8 cellular contexts compared by ENCODE assay signal in genomic region chr3:129315386-129315991, GRCh38. TPM values are rescaled to one million over a fixed set of nuclear protein-coding genes. Genes with fewer than 3 reads are reported as not detected.
A peak's percentile ranks its signal among the peaks of the same experiment; 100 is the strongest.
DNase-seq lines count a peak whose midpoint lies in the region; ATAC-seq and TF ChIP-seq lines count a peak whose summit lies in the region.

No MANE protein-coding gene starts in this region.

- H3K4me1 Mint-ChIP-seq in activated T-helper 2 cell treated with anti-CD3 and anti-CD28 coated beads, Interferon-gamma antibody, Interleukin-2, Interleukin-4, amounts not matched to agents 10 μg/mL and 5 μg/mL and 100 μg/mL, durations not matched to agents 14 hours and 24 hours and 36 hours (ENCODE audit: low read depth): peaks cover 16% of the 10 kb centered on the region

- H3K4me1 ChIP-seq in Loucy (ENCODE audit: insufficient read depth, low read length, poor library complexity, severe bottlenecking) (peaks cover 43% of the 10 kb centered on the region), gastroesophageal sphincter (peaks cover 0 to 34% (median 17%) of the 10 kb centered on the region in 3 donors), osteoblast (ENCODE audit: insufficient read depth, low read length) (peaks cover 14% of the 10 kb centered on the region)

- H3K4me3 ChIP-seq in Loucy (ENCODE audit: low read length, poor library complexity, severe bottlenecking) (peak overlapping the region; percentile 93), gastroesophageal sphincter (peak overlapping the region; percentile 77 to 99), osteoblast (ENCODE audit: insufficient read depth, low read length) (peak overlapping the region; percentile 86)

- H3K27ac ChIP-seq in gastroesophageal sphincter (peak overlapping the region; percentile 58 to 97 (median 92)), osteoblast (ENCODE audit: low read depth, low read length) (peak overlapping the region; percentile 71)

- no peaks in the 10 kb centered on the region for H3K9me2 ChIP-seq in Loucy (replicated peaks; ENCODE audit: low read depth, low read length)

- peaks cover 59% of the 10 kb centered on the region for H3K79me2 ChIP-seq in Loucy (ENCODE audit: insufficient read depth, low read length)
- H3K79me2 ChIP-seq in osteoblast (ENCODE audit: insufficient read depth, low read length): peaks cover 7% of the 10 kb centered on the region

- 0% methylated on average over 1 to 3 of the region's 64 CpGs for WGBS in gastroesophageal sphincter (ENCODE audit: low coverage in 1 of 2), 2 donors

- H3K36me3 ChIP-seq in Loucy (ENCODE audit: insufficient read depth, low read length): no peaks in the 10 kb centered on the region; the same call in 1 of the 2 replicates
- H3K36me3 ChIP-seq in gastroesophageal sphincter: peaks cover 0 to 17% of the 10 kb centered on the region in 2 donors
- H3K36me3 ChIP-seq in osteoblast (ENCODE audit: insufficient read depth, low read length): no peaks in the 10 kb centered on the region

- peaks cover 27% of the 10 kb centered on the region for H4K20me1 ChIP-seq in Loucy (ENCODE audit: insufficient read depth, low read length, poor library complexity, severe bottlenecking)
- peaks cover 4% of the 10 kb centered on the region for H4K20me1 ChIP-seq in osteoblast (ENCODE audit: insufficient read depth, low read length)

- ATAC-seq in gastroesophageal sphincter: peak; percentile 0
- ATAC-seq in GM19324 (IDR thresholded peaks at IDR 0.05; ENCODE audit: low FRiP score, unreplicated experiment): no peak

- peak overlapping the region; percentile 99 for H3K9ac ChIP-seq in Loucy (ENCODE audit: low read depth, low read length, poor library complexity, severe bottlenecking)

- no peak for TF ChIP-seq POLR2A in gastroesophageal sphincter (IDR thresholded peaks at IDR 0.05)

- TF ChIP-seq CTCF in Loucy (conservative IDR thresholded peaks at IDR 0.05; ENCODE audit: low read length): no peak
- TF ChIP-seq CTCF in gastroesophageal sphincter (IDR thresholded peaks at IDR 0.05): peak in 1 of 4 experiments; percentile 3
- no peak for TF ChIP-seq CTCF in osteoblast (IDR thresholded peaks at IDR 0.05; ENCODE audit: extremely low read depth, low read depth, low read length)

- TF ChIP-seq EP300 in gastroesophageal sphincter (IDR thresholded peaks at IDR 0.05): no peak

- peak overlapping the region; percentile 92 for H3K4me3 Mint-ChIP-seq in activated T-helper 2 cell treated with anti-CD3 and anti-CD28 coated beads, Interferon-gamma antibody, Interleukin-2, Interleukin-4, amounts not matched to agents 10 μg/mL and 5 μg/mL and 100 μg/mL, durations not matched to agents 14 hours and 24 hours and 36 hours (ENCODE audit: low read depth)

- no peaks in the 10 kb centered on the region for H3K27me3 Mint-ChIP-seq in activated T-helper 2 cell treated with anti-CD3 and anti-CD28 coated beads, Interferon-gamma antibody, Interleukin-2, Interleukin-4, amounts not matched to agents 10 μg/mL and 5 μg/mL and 100 μg/mL, durations not matched to agents 14 hours and 24 hours and 36 hours (ENCODE audit: low read depth)

- H3K36me3 Mint-ChIP-seq in activated T-helper 2 cell treated with anti-CD3 and anti-CD28 coated beads, Interferon-gamma antibody, Interleukin-2, Interleukin-4, amounts not matched to agents 10 μg/mL and 5 μg/mL and 100 μg/mL, durations not matched to agents 14 hours and 24 hours and 36 hours (ENCODE audit: low read depth): peaks cover 10% of the 10 kb centered on the region

- H2AFZ ChIP-seq in Loucy (ENCODE audit: low read length): no peak overlapping the region
- peak overlapping the region; percentile 57 for H2AFZ ChIP-seq in osteoblast (ENCODE audit: low read length)

- H3K27ac Mint-ChIP-seq in activated T-helper 2 cell treated with anti-CD3 and anti-CD28 coated beads, Interferon-gamma antibody, Interleukin-2, Interleukin-4, amounts not matched to agents 10 μg/mL and 5 μg/mL and 100 μg/mL, durations not matched to agents 14 hours and 24 hours and 36 hours: peak overlapping the region; percentile 90

- peak overlapping the region; percentile 93 for H3K4me2 ChIP-seq in Loucy (ENCODE audit: low read depth, low read length, poor library complexity, severe bottlenecking)
- peak overlapping the region; percentile 87 for H3K4me2 ChIP-seq in osteoblast (ENCODE audit: insufficient read depth, low read length)

- no peaks in the 10 kb centered on the region for H3K9me3 Mint-ChIP-seq in activated T-helper 2 cell treated with anti-CD3 and anti-CD28 coated beads, Interferon-gamma antibody, Interleukin-2, Interleukin-4, amounts not matched to agents 10 μg/mL and 5 μg/mL and 100 μg/mL, durations not matched to agents 14 hours and 24 hours and 36 hours

- 0 out of 2 replicates have a peak, but pooled peaks cover 5% of the 10 kb centered on the region for H3F3A ChIP-seq in Loucy (ENCODE audit: low read depth)

- H3K9me3 ChIP-seq in Loucy (ENCODE audit: insufficient read depth, low read depth, low read length) (no peaks in the 10 kb centered on the region), gastroesophageal sphincter (no peaks in the 10 kb centered on the region), osteoblast (ENCODE audit: low read depth, low read length) (no peaks in the 10 kb centered on the region)

- peak; percentile 67 for DNase-seq in DMS53 (lab: John Stamatoyannopoulos, UW)
- DNase-seq in DMS53 treated with DMSO at 0.1 percent for 48 hours (lab: John Stamatoyannopoulos, UW; ENCODE audit: unreplicated experiment): no peak
- DNase-seq in activated T-helper 2 cell treated with anti-CD3 and anti-CD28 coated beads, Interferon-gamma antibody, Interleukin-2, Interleukin-4, amounts not matched to agents 10 μg/mL and 5 μg/mL and 100 μg/mL, durations not matched to agents 14 hours and 24 hours and 36 hours (ENCODE audit: low spot score): no peak
- DNase-seq in osteoblast (ENCODE audit: insufficient read length, low spot score, missing footprints): peak; percentile 92
- no peak for DNase-seq in HCEC 1CT

- H3K27me3 ChIP-seq in Loucy (ENCODE audit: insufficient read depth, low read length, poor library complexity, severe bottlenecking): peaks cover 7% of the 10 kb centered on the region
- H3K27me3 ChIP-seq in gastroesophageal sphincter: no peaks in the 10 kb centered on the region
- H3K27me3 ChIP-seq in osteoblast (ENCODE audit: insufficient read depth, low read length): no peaks in the 10 kb centered on the region

- intact Hi-C loops in activated T-helper 2 cell treated with anti-CD3 and anti-CD28 coated beads, Interferon-gamma antibody, Interleukin-2, Interleukin-4, amounts not matched to agents 10 μg/mL and 5 μg/mL and 100 μg/mL, durations not matched to agents 14 hours and 24 hours and 36 hours (cut with micrococcal nuclease): no loop called here

RNA-seq across cellular contexts. Expression of gene HMCES, which starts 36.8 kb away (rescaled TPM):
- 63.6 and 70.7 TPM in 2 replicates for total RNA-seq in activated T-helper 2 cell treated with anti-CD3 and anti-CD28 coated beads, Interferon-gamma antibody, Interleukin-2, Interleukin-4, amounts not matched to agents 10 μg/mL and 5 μg/mL and 100 μg/mL, durations not matched to agents 14 hours and 24 hours and 36 hours
- total RNA-seq in gastroesophageal sphincter (10 to 100 TPM; 25.3 to 35.7 (median 30.2) TPM), osteoblast (10.5 and 11.8 TPM in 2 replicates)

Comparison
In these comparisons a context has a peak if more than half of its experiments do, and no peak if none do; other contexts are left out.
1. DNase-seq: peak in DMS53 (single experiment) and osteoblast (single experiment); none in DMS53 treated with DMSO at 0.1 percent for 48 hours (single experiment), activated T-helper 2 cell treated with anti-CD3 and anti-CD28 coated beads, Interferon-gamma antibody, Interleukin-2, Interleukin-4, amounts not matched to agents 10 μg/mL and 5 μg/mL and 100 μg/mL, durations not matched to agents 14 hours and 24 hours and 36 hours (single experiment) and HCEC 1CT (single experiment).
2. Peak in every context shown above with its lines, with median percentiles within 50 percentile points of each other: H3K4me3 ChIP-seq.